In the genomic region with DNA sequence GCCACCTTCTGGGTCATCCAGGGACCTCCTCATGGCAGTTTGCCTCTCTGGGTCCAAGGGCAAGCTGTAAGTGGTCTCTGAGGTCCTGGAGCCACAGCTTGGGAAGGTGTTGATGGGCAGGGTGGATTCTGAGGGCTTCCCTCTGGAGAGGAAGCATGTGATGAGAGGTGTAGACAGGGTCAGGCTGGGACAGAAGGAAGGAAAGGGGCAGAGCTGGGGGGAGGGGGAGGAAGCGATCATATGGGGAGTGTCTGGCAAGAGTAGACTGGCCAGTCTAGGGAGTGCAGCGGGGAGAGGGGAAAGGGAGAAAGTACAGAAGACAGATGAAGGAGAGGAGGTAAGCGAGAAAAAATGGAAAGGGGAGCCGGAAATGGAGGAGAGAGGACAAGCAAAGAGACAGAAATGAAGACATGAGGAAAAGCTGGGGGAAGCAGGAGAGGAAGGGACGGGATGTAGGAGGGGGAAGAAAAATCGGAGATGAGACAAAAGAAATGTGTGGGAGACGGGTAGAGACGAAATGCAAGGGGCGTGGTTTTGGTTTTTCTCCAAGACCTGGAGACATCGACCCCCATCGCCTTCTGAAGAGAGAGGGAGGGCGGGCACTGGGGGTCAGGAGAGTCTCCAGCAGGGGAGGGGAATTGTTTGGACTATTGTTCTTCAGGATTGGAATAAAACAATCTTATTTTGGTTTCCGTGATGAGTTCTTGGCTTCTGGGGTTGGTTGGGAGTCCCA, we compare ENCODE assay signal across 1 cellular context.
TF ChIP-seq lines count a peak whose summit lies in the region.

No MANE protein-coding gene starts in this region.

TF ChIP-seq in SK-N-SH treated with all-trans-retinoic acid at 6 μM for 48 hours, 23 proteins besides CTCF, POLR2A, EP300 and RAD21 (continued from another document):
- TF ChIP-seq, protein P1, sequence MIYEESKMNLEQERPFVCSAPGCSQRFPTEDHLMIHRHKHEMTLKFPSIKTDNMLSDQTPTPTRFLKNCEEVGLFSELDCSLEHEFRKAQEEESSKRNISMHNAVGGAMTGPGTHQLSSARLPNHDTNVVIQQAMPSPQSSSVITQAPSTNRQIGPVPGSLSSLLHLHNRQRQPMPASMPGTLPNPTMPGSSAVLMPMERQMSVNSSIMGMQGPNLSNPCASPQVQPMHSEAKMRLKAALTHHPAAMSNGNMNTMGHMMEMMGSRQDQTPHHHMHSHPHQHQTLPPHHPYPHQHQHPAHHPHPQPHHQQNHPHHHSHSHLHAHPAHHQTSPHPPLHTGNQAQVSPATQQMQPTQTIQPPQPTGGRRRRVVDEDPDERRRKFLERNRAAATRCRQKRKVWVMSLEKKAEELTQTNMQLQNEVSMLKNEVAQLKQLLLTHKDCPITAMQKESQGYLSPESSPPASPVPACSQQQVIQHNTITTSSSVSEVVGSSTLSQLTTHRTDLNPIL (CRISPR knock-in tag; IDR thresholded peaks at IDR 0.05; ENCODE audit: low read depth), result no peak
- no peak for TF ChIP-seq ZNF565 (CRISPR knock-in tag; conservative IDR thresholded peaks at IDR 0.05; ENCODE audit: low read depth)
- no peak for TF ChIP-seq ZFP3 (CRISPR knock-in tag; IDR thresholded peaks at IDR 0.05)
- TF ChIP-seq TSHZ2 (CRISPR knock-in tag; IDR thresholded peaks at IDR 0.05), result no peak
- no peak for TF ChIP-seq ARNTL (CRISPR knock-in tag; IDR thresholded peaks at IDR 0.05; ENCODE audit: borderline replicate concordance, low read depth)
- TF ChIP-seq POU6F1 (CRISPR knock-in tag; IDR thresholded peaks at IDR 0.05; ENCODE audit: borderline replicate concordance, low read depth), result no peak
- no peak for TF ChIP-seq ZFP30 (CRISPR knock-in tag; IDR thresholded peaks at IDR 0.05)
